In genomic region chr4:10074076-10074766, GRCh38 we compare ENCODE assay signal across 21 cellular contexts. TPM values are rescaled to one million over a fixed set of nuclear protein-coding genes. Genes with fewer than 3 reads are reported as not detected.
DNase-seq lines count a peak whose midpoint lies in the region; ATAC-seq and TF ChIP-seq lines count a peak whose summit lies in the region.
"Had no signal": no experiment of that assay in that cellular context is flagged by ENCODE, and none has a peak within 500 bp of the region (broad histone marks: within the 10 kb centered on the region; RNA-seq: fewer than 3 reads in every experiment).

No MANE protein-coding gene starts in this region.

- no peak for DNase-seq in stimulated activated naive CD8-positive, alpha-beta T cell treated with anti-CD3 and anti-CD28 coated beads, Interleukin-15, Interleukin-2, amounts not matched to agents 100 U/mL and 50 U/mL, for 24 hours
- no peak for DNase-seq in activated naive CD8-positive, alpha-beta T cell treated with anti-CD3 and anti-CD28 coated beads, Interleukin-2, amount 50 U/mL, for 24 hours
- DNase-seq in right lobe of liver (peak in 2 of 3 donors; percentile 6 to 43), GM03348 (ENCODE audit: low spot score) (no peak), GM23338 (ENCODE audit: low spot score) (no peak), NCI-H1417 treated with DMSO at 0.1 percent for 48 hours (lab: John Stamatoyannopoulos, UW) (no peak), NCI-H774 (lab: John Stamatoyannopoulos, UW) (no peak)
- DNase-seq: activated CD4-positive, alpha-beta T cell treated with anti-CD3 and anti-CD28 coated beads, Interleukin-2, amount 50 U/mL, for 4 hours; GOT3; NCI-H2227 treated with DMSO at 0.1 percent for 48 hours; PC-9; SIG-M5; thyroid gland had no signal

- H3K27ac ChIP-seq in right lobe of liver, result no peak overlapping the region
- no peak overlapping the region for H3K27ac ChIP-seq in GM23338 (ENCODE audit: low read depth)
- H3K27ac ChIP-seq: adrenal gland, foreskin keratinocyte, hepatocyte, parathyroid adenoma, PC-9, thyroid gland had no signal

- H3K79me2 ChIP-seq in GM23338 (replicated peaks; ENCODE audit: insufficient read depth), result no peaks in the 10 kb centered on the region
- H3K79me2 ChIP-seq: hepatocyte, parathyroid adenoma had no signal

- H3K4me3 Mint-ChIP-seq in stimulated activated naive CD8-positive, alpha-beta T cell treated with anti-CD3 and anti-CD28 coated beads, Interleukin-15, Interleukin-2, amounts not matched to agents 100 ng/mL and 50 ng/mL, for 24 hours, result no peak overlapping the region
- H3K4me3 Mint-ChIP-seq in activated naive CD8-positive, alpha-beta T cell treated with anti-CD3 and anti-CD28 coated beads, Interleukin-2, amount 50 U/mL, for 24 hours, result no peak overlapping the region
- no peak overlapping the region for H3K4me3 Mint-ChIP-seq in GM23338
- H3K4me3 Mint-ChIP-seq: T-helper 1 cell treated with Interleukin-12 subunit alpha and Interleukin-12 subunit beta and Interleukin-4 antibody, amounts not matched to agents 30 μg/mL and 1 μg/mL, for 36 hours had no signal

- no peak for TF ChIP-seq POLR2A in right lobe of liver (IDR thresholded peaks at IDR 0.05)

- no peak overlapping the region for H3K4me2 ChIP-seq in GM23338
- H3K4me2 ChIP-seq: hepatocyte, PC-9 had no signal

- H3K4me1 ChIP-seq in right lobe of liver (peaks cover 0 to 9% (median 0%) of the 10 kb centered on the region in 4 donors), GM23338 (ENCODE audit: insufficient read depth) (no peaks in the 10 kb centered on the region)
- H3K4me1 ChIP-seq: adrenal gland, foreskin keratinocyte, parathyroid adenoma, thyroid gland had no signal

- no peak for ATAC-seq in stimulated activated naive CD8-positive, alpha-beta T cell treated with anti-CD3 and anti-CD28 coated beads, Interleukin-15, Interleukin-2, amounts not matched to agents 100 U/mL and 50 U/mL, for 24 hours
- ATAC-seq in activated naive CD8-positive, alpha-beta T cell treated with anti-CD3 and anti-CD28 coated beads, Interleukin-2, amount 50 U/mL, for 24 hours, result no peak
- ATAC-seq in right lobe of liver (peak in 3 of 4 donors; percentile 10 to 45 (median 30)), GM23338 (no peak)
- ATAC-seq: sciatic nerve had no signal

- no peak overlapping the region for H3K4me3 ChIP-seq in right lobe of liver
- H3K4me3 ChIP-seq in GM23338, result no peak overlapping the region
- H3K4me3 ChIP-seq: adrenal gland, dorsolateral prefrontal cortex, hepatocyte, PC-9, thyroid gland had no signal

- peaks cover 84% of the 10 kb centered on the region for H3K36me3 Mint-ChIP-seq in stimulated activated naive CD8-positive, alpha-beta T cell treated with anti-CD3 and anti-CD28 coated beads, Interleukin-15, Interleukin-2, amounts not matched to agents 100 ng/mL and 50 ng/mL, for 24 hours (ENCODE audit: low read depth)
- H3K36me3 Mint-ChIP-seq in activated naive CD8-positive, alpha-beta T cell treated with anti-CD3 and anti-CD28 coated beads, Interleukin-2, amount 50 U/mL, for 24 hours (ENCODE audit: low read depth), result peaks cover 58% of the 10 kb centered on the region
- peaks cover 72% of the 10 kb centered on the region for H3K36me3 Mint-ChIP-seq in GM23338 (ENCODE audit: low read depth)

- WGBS in right lobe of liver (ENCODE audit: insufficient coverage, low coverage, low lambda C conversion rate, missing lambda C conversion rate), result 55% methylated on average over 11 of the region's 13 CpGs

- H3K27me3 Mint-ChIP-seq in stimulated activated naive CD8-positive, alpha-beta T cell treated with anti-CD3 and anti-CD28 coated beads, Interleukin-15, Interleukin-2, amounts not matched to agents 100 ng/mL and 50 ng/mL, for 24 hours, result no peaks in the 10 kb centered on the region
- no peaks in the 10 kb centered on the region for H3K27me3 Mint-ChIP-seq in activated naive CD8-positive, alpha-beta T cell treated with anti-CD3 and anti-CD28 coated beads, Interleukin-2, amount 50 U/mL, for 24 hours
- peaks cover 10% of the 10 kb centered on the region for H3K27me3 Mint-ChIP-seq in GM23338 (ENCODE audit: insufficient read depth, low read depth, poor library complexity)

- intact Hi-C loops in right lobe of liver (cut with DNase I), result no loop called here

- H3K9me3 ChIP-seq in right lobe of liver, result no peaks in the 10 kb centered on the region
- H3K9me3 ChIP-seq: adrenal gland, thyroid gland had no signal

- no peaks in the 10 kb centered on the region; the same call in none of the 2 replicates for H4K20me1 ChIP-seq in GM23338 (replicated peaks; ENCODE audit: insufficient read depth)

- TF ChIP-seq CTCF in right lobe of liver (IDR thresholded peaks at IDR 0.05) (no peak), GM23338 (conservative IDR thresholded peaks at IDR 0.05; ENCODE audit: low read depth in 2 of 2) (no peak)

- no peaks in the 10 kb centered on the region for H3K9me2 ChIP-seq in GM23338 (ENCODE audit: insufficient read depth)

- H3K27me3 ChIP-seq in right lobe of liver (no peaks in the 10 kb centered on the region), GM23338 (ENCODE audit: insufficient read depth) (no peaks in the 10 kb centered on the region)
- H3K27me3 ChIP-seq: adrenal gland, dorsolateral prefrontal cortex, foreskin keratinocyte, hepatocyte, thyroid gland had no signal

- H3K36me3 ChIP-seq in right lobe of liver (peaks cover 6 to 45% (median 20%) of the 10 kb centered on the region in 4 donors), GM23338 (ENCODE audit: insufficient read depth) (peaks cover 17% of the 10 kb centered on the region)

- H3K4me1 Mint-ChIP-seq in stimulated activated naive CD8-positive, alpha-beta T cell treated with anti-CD3 and anti-CD28 coated beads, Interleukin-15, Interleukin-2, amounts not matched to agents 100 ng/mL and 50 ng/mL, for 24 hours (ENCODE audit: low read depth), result no peaks in the 10 kb centered on the region
- H3K4me1 Mint-ChIP-seq in activated naive CD8-positive, alpha-beta T cell treated with anti-CD3 and anti-CD28 coated beads, Interleukin-2, amount 50 U/mL, for 24 hours, result no peaks in the 10 kb centered on the region
- H3K4me1 Mint-ChIP-seq in GM23338, result peaks cover 6% of the 10 kb centered on the region

- no peaks in the 10 kb centered on the region for H3K9me3 Mint-ChIP-seq in stimulated activated naive CD8-positive, alpha-beta T cell treated with anti-CD3 and anti-CD28 coated beads, Interleukin-15, Interleukin-2, amounts not matched to agents 100 ng/mL and 50 ng/mL, for 24 hours
- H3K9me3 Mint-ChIP-seq in activated naive CD8-positive, alpha-beta T cell treated with anti-CD3 and anti-CD28 coated beads, Interleukin-2, amount 50 U/mL, for 24 hours, result no peaks in the 10 kb centered on the region
- no peaks in the 10 kb centered on the region for H3K9me3 Mint-ChIP-seq in GM23338
- H3K9me3 Mint-ChIP-seq: T-helper 1 cell treated with Interleukin-12 subunit alpha and Interleukin-12 subunit beta and Interleukin-4 antibody, amounts not matched to agents 30 μg/mL and 1 μg/mL, for 36 hours had no signal

- no peaks in the 10 kb centered on the region for H3F3A ChIP-seq in GM23338 (replicated peaks; ENCODE audit: low read depth)

- peak overlapping the region; percentile 14 for H3K27ac Mint-ChIP-seq in stimulated activated naive CD8-positive, alpha-beta T cell treated with anti-CD3 and anti-CD28 coated beads, Interleukin-15, Interleukin-2, amounts not matched to agents 100 ng/mL and 50 ng/mL, for 24 hours
- peak overlapping the region; percentile 35 for H3K27ac Mint-ChIP-seq in activated naive CD8-positive, alpha-beta T cell treated with anti-CD3 and anti-CD28 coated beads, Interleukin-2, amount 50 U/mL, for 24 hours
- no peak overlapping the region for H3K27ac Mint-ChIP-seq in GM23338
- H3K27ac Mint-ChIP-seq: T-helper 1 cell treated with Interleukin-12 subunit alpha and Interleukin-12 subunit beta and Interleukin-4 antibody, amounts not matched to agents 30 μg/mL and 1 μg/mL, for 36 hours had no signal

- no peak overlapping the region for H2AFZ ChIP-seq in GM23338
- H2AFZ ChIP-seq: hepatocyte, parathyroid adenoma, PC-9 had no signal

TF ChIP-seq in GM23338, 12 proteins besides CTCF, POLR2A, EP300 and RAD21 (continues in another document):
- TF ChIP-seq EZH2 (IDR thresholded peaks at IDR 0.05; ENCODE audit: low read depth, unreplicated experiment) (no peak), POLR2AphosphoS5 (IDR thresholded peaks at IDR 0.05; ENCODE audit: low read depth) (no peak), CREB1 (CRISPR knock-in tag; IDR thresholded peaks at IDR 0.05; ENCODE audit: low read depth) (no peak), ZNF331 (CRISPR knock-in tag; IDR thresholded peaks at IDR 0.05; ENCODE audit: low read depth) (no peak), ZNF114 (CRISPR knock-in tag; IDR thresholded peaks at IDR 0.05) (no peak), NANOG (IDR thresholded peaks at IDR 0.05; ENCODE audit: borderline replicate concordance) (no peak), REST (IDR thresholded peaks at IDR 0.05; ENCODE audit: unreplicated experiment) (no peak)

RNA-seq across cellular contexts. Expression of gene WDR1, which starts 42.4 kb away (rescaled TPM):
- 100 to 1,000 TPM in 1 of 6 experiments, 10 to 100 TPM in 5; 65.1 to 149 (median 76.4) TPM for total RNA-seq in right lobe of liver
- 233 and 248 TPM in 2 replicates for total RNA-seq in GM23338 (2014; rRNA removed; shearing (Covaris generic))
- 90.9 and 93.2 TPM in 2 replicates for polyA plus RNA-seq in GM23338 (2016; fragmentation: Nextera tagmentation; extraction: Ambion mirVana)

RNA-seq across cellular contexts. Expression of gene SLC2A9, which starts 52.9 kb away (rescaled TPM):
- total RNA-seq in right lobe of liver, result 10 to 100 TPM; 16.1 to 25.0 (median 19.8) TPM
- 0.21 TPM in 1 of 2 replicates, not detected in the other for total RNA-seq in GM23338 (2014; rRNA removed; shearing (Covaris generic))
- 0.17 and 0.40 TPM in 2 replicates for polyA plus RNA-seq in GM23338 (2016; fragmentation: Nextera tagmentation; extraction: Ambion mirVana)

Comparison
In these comparisons a context has a peak if more than half of its experiments do, and no peak if none do; other contexts are left out.
1. ATAC-seq: peak in right lobe of liver (3 of 4); none in stimulated activated naive CD8-positive, alpha-beta T cell treated with anti-CD3 and anti-CD28 coated beads, Interleukin-15, Interleukin-2, amounts not matched to agents 100 U/mL and 50 U/mL, for 24 hours (single experiment), activated naive CD8-positive, alpha-beta T cell treated with anti-CD3 and anti-CD28 coated beads, Interleukin-2, amount 50 U/mL, for 24 hours (single experiment) and GM23338 (single experiment).
2. DNase-seq: peak in right lobe of liver (2 of 3); none in stimulated activated naive CD8-positive, alpha-beta T cell treated with anti-CD3 and anti-CD28 coated beads, Interleukin-15, Interleukin-2, amounts not matched to agents 100 U/mL and 50 U/mL, for 24 hours (single experiment), activated naive CD8-positive, alpha-beta T cell treated with anti-CD3 and anti-CD28 coated beads, Interleukin-2, amount 50 U/mL, for 24 hours (single experiment), GM03348 (single experiment), GM23338 (single experiment), NCI-H1417 treated with DMSO at 0.1 percent for 48 hours (single experiment) and NCI-H774 (single experiment).
3. RNA of gene SLC2A9, which starts 52.9 kb away (total RNA-seq): 16.1 to 25.0 TPM in right lobe of liver; 0.21 TPM in GM23338; every median in the first group is over 10 times any median in the second.